10 cellular contexts compared by ENCODE assay signal in the genomic region with DNA sequence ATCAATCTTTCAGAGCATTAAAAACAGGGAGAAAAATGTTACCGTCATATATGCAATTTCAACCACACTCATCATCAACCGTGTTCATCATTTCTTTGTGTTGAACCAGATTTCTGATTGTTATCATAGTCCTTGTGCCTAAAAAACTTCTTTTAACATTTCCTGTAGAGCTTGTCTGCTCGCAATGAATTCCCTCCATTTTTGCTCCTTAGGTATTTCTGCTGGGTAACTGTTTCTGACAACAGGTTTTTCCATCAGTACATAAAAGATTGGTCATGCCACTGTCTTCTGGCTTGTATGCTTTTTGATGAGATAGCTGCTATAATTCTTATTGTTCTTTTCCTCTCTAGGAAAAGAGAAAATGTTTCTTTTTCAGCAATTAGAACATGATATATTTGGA.
"Had no signal": no experiment of that assay in that cellular context is flagged by ENCODE, and none has a peak within 500 bp of the region (broad histone marks: within the 10 kb centered on the region; RNA-seq: fewer than 3 reads in every experiment).

No MANE protein-coding gene starts in this region.

- H2AFZ ChIP-seq: GM23248, GM23338 had no signal

- H3K4me3 ChIP-seq: GM23248, GM23338, HAP-1 had no signal

- ATAC-seq: GM23338, HCT116 had no signal

- FAIRE-seq: H54 had no signal

- H3K9ac ChIP-seq: GM23248 had no signal

- DNase-seq: GM23248, GOT3, H7, H9, HCEC 1CT, HFFc6 had no signal

- H3K4me1 ChIP-seq: HAP-1 had no signal

- H3K4me2 ChIP-seq: GM23338 had no signal

- H3K27ac ChIP-seq: GM23248 had no signal
